ENCODE assay signal across 9 cellular contexts in genomic region chr17:39151680-39152058, GRCh38. TPM values are rescaled to one million over a fixed set of nuclear protein-coding genes. Genes with fewer than 3 reads are reported as not detected.
A peak's percentile ranks its signal among the peaks of the same experiment; 100 is the strongest.
DNase-seq lines count a peak whose midpoint lies in the region; ATAC-seq and TF ChIP-seq lines count a peak whose summit lies in the region.
"Had no signal": no experiment of that assay in that cellular context is flagged by ENCODE, and none has a peak within 500 bp of the region (broad histone marks: within the 10 kb centered on the region; RNA-seq: fewer than 3 reads in every experiment).

No MANE protein-coding gene starts in this region.

- peak overlapping the region; percentile 97 for H3K4me3 Mint-ChIP-seq in T-helper 17 cell

- peaks cover 31% of the 10 kb centered on the region for H3K27me3 Mint-ChIP-seq in T-helper 17 cell

- H3K4me3 ChIP-seq in DOHH2 (ENCODE audit: low read length) (peak overlapping the region; percentile 98; the same call in 1 of the 2 replicates), fibroblast of lung (replicated peaks in 1 of 4; ENCODE audit: control extremely low read depth in 1 of 4, insufficient read depth in 1 of 4, low read depth in 3 of 4, low read length in 4 of 4) (peak overlapping the region in 1 of 4 experiments; percentile 52), psoas muscle (peak overlapping the region; percentile 63)

- H4K20me1 ChIP-seq in DOHH2 (ENCODE audit: control insufficient read depth, insufficient read depth, low read depth, low read length) = no peaks in the 10 kb centered on the region
- H4K20me1 ChIP-seq in fibroblast of lung (ENCODE audit: control insufficient read depth, extremely low read depth, insufficient read depth, low read length) = no peaks in the 10 kb centered on the region

- H3K27ac ChIP-seq in DOHH2 (ENCODE audit: low read depth, low read length) (no peak overlapping the region), fibroblast of lung (ENCODE audit: insufficient read depth, low read length) (no peak overlapping the region), psoas muscle (peak overlapping the region; percentile 41)
- H3K27ac ChIP-seq: SJCRH30 had no signal

- H2AFZ ChIP-seq in fibroblast of lung (ENCODE audit: low read length) = no peak overlapping the region

- intact Hi-C loops in psoas muscle (cut with DNase I) = loop anchor here (2.0 to 10.0 kb wide), 6 partner anchors 83 to 399 kb away; partner anchors contain the start of gene PSMB3 (in 1 of the 2)

- peaks cover 5% of the 10 kb centered on the region; the same call in 1 of the 2 replicates for H3K36me3 ChIP-seq in DOHH2 (ENCODE audit: control insufficient read depth, low read length)
- no peaks in the 10 kb centered on the region for H3K36me3 ChIP-seq in fibroblast of lung (ENCODE audit: control insufficient read depth, insufficient read depth, low read length)
- H3K36me3 ChIP-seq in psoas muscle (ENCODE audit: insufficient read depth in 1 of 2, low read depth in 1 of 2) = no peaks in the 10 kb centered on the region
- H3K36me3 ChIP-seq: SJCRH30 had no signal

- WGBS in psoas muscle, 3 donors = 6 to 8% (median 6%) methylated on average over 9 to 26 of the region's 26 CpGs

- peak in 1 of 3 donors; percentile 18 for DNase-seq in T-helper 17 cell
- no peak for DNase-seq in fibroblast of lung (ENCODE audit: low read depth in 2 of 2)
- DNase-seq in psoas muscle = peak in 1 of 2 donors; percentile 52
- no peak for DNase-seq in activated CD4-positive, CD25-positive, alpha-beta regulatory T cell treated with anti-CD3 and anti-CD28 coated beads, Interleukin-2, amount 50 U/mL, for 72 hours
- DNase-seq: SJCRH30 had no signal

- H3F3A ChIP-seq in DOHH2 (ENCODE audit: control insufficient read depth, insufficient read depth) = peaks cover 3% of the 10 kb centered on the region; the same call in 1 of the 2 replicates

- H3K9me3 ChIP-seq in DOHH2 (ENCODE audit: control insufficient read depth, insufficient read depth, low read length) (no peaks in the 10 kb centered on the region), T-helper 17 cell (ENCODE audit: control insufficient read depth, low read length, poor library complexity, severe bottlenecking) (no peaks in the 10 kb centered on the region), fibroblast of lung (ENCODE audit: control insufficient read depth, insufficient read depth, low read depth, low read length) (no peaks in the 10 kb centered on the region), psoas muscle (no peaks in the 10 kb centered on the region)
- H3K9me3 ChIP-seq: SJCRH30 had no signal

- no peaks in the 10 kb centered on the region for H3K9me2 ChIP-seq in DOHH2 (replicated peaks; ENCODE audit: control insufficient read depth, low read length)

- peak overlapping the region; percentile 100 for H3K27ac Mint-ChIP-seq in T-helper 17 cell

- H3K4me1 ChIP-seq in DOHH2 (ENCODE audit: control insufficient read depth, low read length) (peaks cover 28% of the 10 kb centered on the region), fibroblast of lung (ENCODE audit: control insufficient read depth, extremely low read depth, insufficient read depth, low read length) (no peaks in the 10 kb centered on the region), psoas muscle (peaks cover 6% of the 10 kb centered on the region)

- ATAC-seq in T-helper 17 cell (no peak), psoas muscle (no peak), GM18873 (IDR thresholded peaks at IDR 0.05; ENCODE audit: low FRiP score, unreplicated experiment) (no peak), HG03354 (IDR thresholded peaks at IDR 0.05; ENCODE audit: poor library complexity, severe bottlenecking, unreplicated experiment) (no peak), HG02870 (IDR thresholded peaks at IDR 0.05; ENCODE audit: unreplicated experiment) (no peak)

- H3K79me2 ChIP-seq in DOHH2 (ENCODE audit: control insufficient read depth, low read length) (no peaks in the 10 kb centered on the region), fibroblast of lung (ENCODE audit: control insufficient read depth, insufficient read depth, low read length) (no peaks in the 10 kb centered on the region)

- TF ChIP-seq CTCF in DOHH2 (IDR thresholded peaks at IDR 0.05; ENCODE audit: low read depth, low read length, poor library complexity, severe bottlenecking) = no peak
- no peak for TF ChIP-seq CTCF in fibroblast of lung (conservative IDR thresholded peaks at IDR 0.05 in 1 of 2, IDR thresholded peaks at IDR 0.05 in 1 of 2; ENCODE audit: low read depth in 1 of 2, low read length in 2 of 2)
- TF ChIP-seq CTCF in psoas muscle (IDR thresholded peaks at IDR 0.05) = no peak

- H3K4me2 ChIP-seq in DOHH2 (ENCODE audit: low read length) = peak overlapping the region; percentile 89
- peak overlapping the region; percentile 58 for H3K4me2 ChIP-seq in fibroblast of lung (ENCODE audit: extremely low read depth, insufficient read depth, low read length)

- peaks cover 4% of the 10 kb centered on the region for H3K36me3 Mint-ChIP-seq in T-helper 17 cell (ENCODE audit: low read depth)

- H3K9ac ChIP-seq in fibroblast of lung (ENCODE audit: insufficient read depth, low read length) = no peak overlapping the region

- peaks cover 42% of the 10 kb centered on the region for H3K27me3 ChIP-seq in DOHH2 (ENCODE audit: control insufficient read depth, low read length)
- H3K27me3 ChIP-seq in fibroblast of lung (ENCODE audit: control insufficient read depth, insufficient read depth, low read length) = peaks cover 9% of the 10 kb centered on the region
- H3K27me3 ChIP-seq in psoas muscle (ENCODE audit: insufficient read depth in 3 of 3, low read length in 2 of 3) = peaks cover 0 to 21% (median 6%) of the 10 kb centered on the region in 3 donors
- H3K27me3 ChIP-seq: SJCRH30 had no signal

- peaks cover 48% of the 10 kb centered on the region for H3K4me1 Mint-ChIP-seq in T-helper 17 cell

RNA-seq across cellular contexts. Expression of gene PLXDC1, which starts 0.2 kb away (rescaled TPM):
- total RNA-seq in T-helper 17 cell (10 to 100 TPM in 1 of 2 donors, 1 to 10 TPM in 1; 7.5 to 11.7 TPM), fibroblast of lung (4.1 and 6.3 TPM in 2 replicates), psoas muscle (1 to 10 TPM; 2.3 to 9.2 (median 2.7) TPM)
- polyA plus RNA-seq in fibroblast of lung (4.7 and 5.8 TPM in 2 replicates), psoas muscle (1 to 10 TPM; 2.7 to 3.9 (median 3.3) TPM)
- polyA plus RNA-seq in fibroblast of lung (2012) = 2.8 and 4.2 TPM in 2 replicates
- 9.7 and 17.0 TPM in 2 replicates for polyA minus RNA-seq in fibroblast of lung (ENCODE audit: low replicate concordance)

RNA-seq across cellular contexts. Expression of gene ARL5C, which starts 14.3 kb away (rescaled TPM):
- not detected for total RNA-seq in T-helper 17 cell
- not detected in 2 replicates for total RNA-seq in fibroblast of lung
- polyA plus RNA-seq in fibroblast of lung = not detected in 2 replicates
- not detected in 2 replicates for polyA plus RNA-seq in fibroblast of lung (2012)
- polyA minus RNA-seq in fibroblast of lung (ENCODE audit: low replicate concordance) = not detected in 2 replicates
- total RNA-seq in psoas muscle = 1 to 10 TPM in 1 of 4 donors, under 1 TPM in 2, not detected in 1; 0.15 to 1.0 (median 0.15) TPM
- not detected for polyA plus RNA-seq in psoas muscle
- total RNA-seq: SJCRH30 had no signal

RNA-seq across cellular contexts. Expression of gene CACNB1, which starts 45.8 kb away (rescaled TPM):
- total RNA-seq in T-helper 17 cell (10 to 100 TPM; 21.4 to 21.9 TPM), fibroblast of lung (2.3 and 5.9 TPM in 2 replicates), psoas muscle (100 to 1,000 TPM; 209 to 274 (median 226) TPM)
- polyA plus RNA-seq in fibroblast of lung (4.2 and 5.7 TPM in 2 replicates), psoas muscle (100 to 1,000 TPM in 2 of 3 donors, 10 to 100 TPM in 1; 88.2 to 196 (median 149) TPM)
- polyA plus RNA-seq in fibroblast of lung (2012) = 4.6 and 6.2 TPM in 2 replicates
- 5.1 and 5.8 TPM in 2 replicates for polyA minus RNA-seq in fibroblast of lung (ENCODE audit: low replicate concordance)

RNA-seq across cellular contexts. Expression of gene RPL19, which starts 48.4 kb away (rescaled TPM):
- total RNA-seq in T-helper 17 cell (1,000 to 10,000 TPM; 3,035 to 3,199 TPM), fibroblast of lung (1,378 and 1,996 TPM in 2 replicates), psoas muscle (1,000 to 10,000 TPM; 1,146 to 1,520 (median 1,371) TPM)
- polyA plus RNA-seq in fibroblast of lung (1,814 and 2,237 TPM in 2 replicates), psoas muscle (1,000 to 10,000 TPM; 2,244 to 3,039 (median 2,565) TPM)
- polyA plus RNA-seq in fibroblast of lung (2012) = 2,049 and 2,331 TPM in 2 replicates
- 547 and 575 TPM in 2 replicates for polyA minus RNA-seq in fibroblast of lung (ENCODE audit: low replicate concordance)

Comparison
In these comparisons a context has a peak if more than half of its experiments do, and no peak if none do; other contexts are left out.
1. RNA of gene CACNB1, which starts 45.8 kb away (total RNA-seq): 209 to 274 TPM in psoas muscle; 21.4 to 21.9 TPM in T-helper 17 cell and 2.3 to 5.9 TPM in fibroblast of lung; every median in the first group is over 4 times any median in the second.